In genomic region chr1:85122169-85122568, GRCh38 we compare ENCODE assay signal across 31 cellular contexts.
"Had no signal": no experiment of that assay in that cellular context is flagged by ENCODE, and none has a peak within 500 bp of the region (broad histone marks: within the 10 kb centered on the region; RNA-seq: fewer than 3 reads in every experiment).

No MANE protein-coding gene starts in this region.

- DNase-seq: activated CD4-positive, alpha-beta memory T cell treated with anti-CD3 and anti-CD28 coated beads for 36 hours; activated CD4-positive, alpha-beta T cell treated with anti-CD3 and anti-CD28 coated beads for 36 hours; activated CD4-positive, alpha-beta T cell treated with anti-CD3 and anti-CD28 coated beads, Interleukin-2, amount 10 ng/mL, durations not matched to agents 24 days and 14 days; activated CD4-positive, CD25-positive, alpha-beta regulatory T cell; activated CD4-positive, CD25-positive, alpha-beta regulatory T cell treated with anti-CD3 and anti-CD28 coated beads, Interleukin-2, amount 50 U/mL, for 72 hours; activated CD8-positive, alpha-beta memory T cell treated with anti-CD3 and anti-CD28 coated beads, Interleukin-2, amount 10 ng/mL, durations not matched to agents 7 days and 5 days; activated CD8-positive, alpha-beta memory T cell treated with anti-CD3 and anti-CD28 coated beads, Interleukin-2, amount 50 U/mL, for 4 hours; activated CD8-positive, alpha-beta T cell treated with anti-CD3 and anti-CD28 coated beads, Interleukin-2, amount 10 ng/mL, durations not matched to agents 7 days and 5 days; activated gamma-delta T cell; activated naive CD4-positive, alpha-beta T cell; activated naive CD4-positive, alpha-beta T cell treated with anti-CD3 and anti-CD28 coated beads, Interleukin-2, amount 10 ng/mL, durations not matched to agents 7 days and 5 days; activated naive CD8-positive, alpha-beta T cell treated with anti-CD3 and anti-CD28 coated beads, Interleukin-2, amount 10 ng/mL, durations not matched to agents 7 days and 5 days; activated T-cell treated with anti-CD3 and anti-CD28 coated beads, Interleukin-2, amount 50 U/mL, for 1 hour; activated T-cell treated with anti-CD3 and anti-CD28 coated beads, Interleukin-2, amount 50 U/mL, for 48 hours; central memory CD4-positive, alpha-beta T cell; cerebellar nuclear complex; colonic mucosa; effector CD8-positive, alpha-beta T cell; head of caudate nucleus; T-helper 9 cell; WERI-Rb-1 had no signal

- FAIRE-seq: frontal cortex had no signal

- H3K9me3 Mint-ChIP-seq: activated CD4-positive, alpha-beta memory T cell treated with anti-CD3 and anti-CD28 coated beads for 36 hours; activated CD4-positive, alpha-beta T cell treated with anti-CD3 and anti-CD28 coated beads, Interleukin-2, amount 10 ng/mL, durations not matched to agents 24 days and 14 days; activated naive CD4-positive, alpha-beta T cell treated with anti-CD3 and anti-CD28 coated beads, Interleukin-2, amount 10 ng/mL, durations not matched to agents 7 days and 5 days; activated naive CD4-positive, alpha-beta T cell treated with anti-CD3 and anti-CD28 coated beads, Interleukin-2, amount 50 U/mL, for 72 hours; activated naive CD8-positive, alpha-beta T cell treated with anti-CD3 and anti-CD28 coated beads, Interleukin-2, amount 10 ng/mL, durations not matched to agents 7 days and 5 days; activated T-helper 1 cell treated with anti-CD3 and anti-CD28 coated beads, Interleukin-12 subunit alpha, Interleukin-12 subunit beta, Interleukin-2, Interleukin-4 antibody, amounts not matched to agents 30 ng/mL and 10 ng/mL and 1 ng/mL, durations not matched to agents 14 hours and 24 hours and 36 hours; activated T-helper 2 cell treated with anti-CD3 and anti-CD28 coated beads, Interferon-gamma antibody, Interleukin-2, Interleukin-4, amounts not matched to agents 10 μg/mL and 5 μg/mL and 100 μg/mL, durations not matched to agents 14 hours and 24 hours and 36 hours; T-helper 1 cell treated with Interleukin-12 subunit alpha and Interleukin-12 subunit beta and Interleukin-4 antibody, amounts not matched to agents 30 μg/mL and 1 μg/mL, for 36 hours had no signal

- H3K36me3 Mint-ChIP-seq: activated CD4-positive, alpha-beta memory T cell treated with anti-CD3 and anti-CD28 coated beads for 36 hours; activated CD8-positive, alpha-beta memory T cell treated with anti-CD3 and anti-CD28 coated beads, Interleukin-2, amount 10 ng/mL, durations not matched to agents 7 days and 5 days; activated naive CD4-positive, alpha-beta T cell treated with anti-CD3 and anti-CD28 coated beads, Interleukin-2, amount 10 ng/mL, durations not matched to agents 7 days and 5 days; activated naive CD4-positive, alpha-beta T cell treated with anti-CD3 and anti-CD28 coated beads, Interleukin-2, amount 50 U/mL, for 72 hours; activated naive CD8-positive, alpha-beta T cell treated with anti-CD3 and anti-CD28 coated beads, Interleukin-2, amount 10 ng/mL, durations not matched to agents 7 days and 5 days; brain had no signal

- H3K27me3 ChIP-seq: ascending aorta, breast epithelium, cardiac muscle cell, colonic mucosa had no signal

- H3K9me3 ChIP-seq: ascending aorta, breast epithelium, colonic mucosa had no signal

- H3K27ac Mint-ChIP-seq: activated CD4-positive, alpha-beta memory T cell treated with anti-CD3 and anti-CD28 coated beads for 36 hours; activated CD4-positive, alpha-beta T cell treated with anti-CD3 and anti-CD28 coated beads for 36 hours; activated CD4-positive, alpha-beta T cell treated with anti-CD3 and anti-CD28 coated beads, Interleukin-2, amount 10 ng/mL, durations not matched to agents 24 days and 14 days; activated CD8-positive, alpha-beta memory T cell treated with anti-CD3 and anti-CD28 coated beads, Interleukin-2, amount 10 ng/mL, durations not matched to agents 7 days and 5 days; activated CD8-positive, alpha-beta T cell treated with anti-CD3 and anti-CD28 coated beads, Interleukin-2, amount 10 ng/mL, durations not matched to agents 7 days and 5 days; activated naive CD4-positive, alpha-beta T cell treated with anti-CD3 and anti-CD28 coated beads, Interleukin-2, amount 10 ng/mL, durations not matched to agents 7 days and 5 days; activated naive CD4-positive, alpha-beta T cell treated with anti-CD3 and anti-CD28 coated beads, Interleukin-2, amount 50 U/mL, for 72 hours; activated naive CD8-positive, alpha-beta T cell treated with anti-CD3 and anti-CD28 coated beads, Interleukin-2, amount 10 ng/mL, durations not matched to agents 7 days and 5 days; activated T-helper 1 cell treated with anti-CD3 and anti-CD28 coated beads, Interleukin-12 subunit alpha, Interleukin-12 subunit beta, Interleukin-2, Interleukin-4 antibody, amounts not matched to agents 30 ng/mL and 10 ng/mL and 1 ng/mL, durations not matched to agents 14 hours and 24 hours and 36 hours; activated T-helper 2 cell treated with anti-CD3 and anti-CD28 coated beads, Interferon-gamma antibody, Interleukin-2, Interleukin-4, amounts not matched to agents 10 μg/mL and 5 μg/mL and 100 μg/mL, durations not matched to agents 14 hours and 24 hours and 36 hours; brain; T-helper 1 cell treated with Interleukin-12 subunit alpha and Interleukin-12 subunit beta and Interleukin-4 antibody, amounts not matched to agents 30 μg/mL and 1 μg/mL, for 36 hours had no signal

- H3K4me3 Mint-ChIP-seq: activated CD4-positive, alpha-beta memory T cell treated with anti-CD3 and anti-CD28 coated beads for 36 hours; activated CD4-positive, alpha-beta T cell treated with anti-CD3 and anti-CD28 coated beads for 36 hours; activated CD4-positive, alpha-beta T cell treated with anti-CD3 and anti-CD28 coated beads, Interleukin-2, amount 10 ng/mL, durations not matched to agents 24 days and 14 days; activated CD8-positive, alpha-beta memory T cell treated with anti-CD3 and anti-CD28 coated beads, Interleukin-2, amount 10 ng/mL, durations not matched to agents 7 days and 5 days; activated CD8-positive, alpha-beta T cell treated with anti-CD3 and anti-CD28 coated beads, Interleukin-2, amount 10 ng/mL, durations not matched to agents 7 days and 5 days; activated naive CD4-positive, alpha-beta T cell treated with anti-CD3 and anti-CD28 coated beads, Interleukin-2, amount 10 ng/mL, durations not matched to agents 7 days and 5 days; activated naive CD8-positive, alpha-beta T cell treated with anti-CD3 and anti-CD28 coated beads, Interleukin-2, amount 10 ng/mL, durations not matched to agents 7 days and 5 days; activated T-helper 1 cell treated with anti-CD3 and anti-CD28 coated beads, Interleukin-12 subunit alpha, Interleukin-12 subunit beta, Interleukin-2, Interleukin-4 antibody, amounts not matched to agents 30 ng/mL and 10 ng/mL and 1 ng/mL, durations not matched to agents 14 hours and 24 hours and 36 hours; brain; T-helper 1 cell treated with Interleukin-12 subunit alpha and Interleukin-12 subunit beta and Interleukin-4 antibody, amounts not matched to agents 30 μg/mL and 1 μg/mL, for 36 hours had no signal

- H3K4me1 Mint-ChIP-seq: activated CD4-positive, alpha-beta T cell treated with anti-CD3 and anti-CD28 coated beads for 36 hours; activated CD4-positive, alpha-beta T cell treated with anti-CD3 and anti-CD28 coated beads, Interleukin-2, amount 10 ng/mL, durations not matched to agents 24 days and 14 days; activated CD8-positive, alpha-beta memory T cell treated with anti-CD3 and anti-CD28 coated beads, Interleukin-2, amount 10 ng/mL, durations not matched to agents 7 days and 5 days; activated naive CD4-positive, alpha-beta T cell treated with anti-CD3 and anti-CD28 coated beads, Interleukin-2, amount 10 ng/mL, durations not matched to agents 7 days and 5 days; activated naive CD8-positive, alpha-beta T cell treated with anti-CD3 and anti-CD28 coated beads, Interleukin-2, amount 10 ng/mL, durations not matched to agents 7 days and 5 days; brain had no signal

- H3K27ac ChIP-seq: ascending aorta, breast epithelium, cardiac muscle cell, colonic mucosa, WERI-Rb-1 had no signal

- H3K4me1 ChIP-seq: ascending aorta, breast epithelium, colonic mucosa had no signal

- H3K36me3 ChIP-seq: ascending aorta, breast epithelium, cardiac muscle cell, colonic mucosa, WERI-Rb-1 had no signal

- H3K27me3 Mint-ChIP-seq: activated CD4-positive, alpha-beta memory T cell treated with anti-CD3 and anti-CD28 coated beads for 36 hours; activated CD8-positive, alpha-beta memory T cell treated with anti-CD3 and anti-CD28 coated beads, Interleukin-2, amount 10 ng/mL, durations not matched to agents 7 days and 5 days; brain had no signal

- H3K4me3 ChIP-seq: ascending aorta, breast epithelium, cardiac muscle cell, colonic mucosa had no signal

- ATAC-seq: activated CD4-positive, alpha-beta T cell treated with anti-CD3 and anti-CD28 coated beads for 36 hours; activated CD8-positive, alpha-beta memory T cell treated with anti-CD3 and anti-CD28 coated beads, Interleukin-2, amount 10 ng/mL, durations not matched to agents 7 days and 5 days; activated CD8-positive, alpha-beta T cell treated with anti-CD3 and anti-CD28 coated beads, Interleukin-2, amount 10 ng/mL, durations not matched to agents 7 days and 5 days; activated naive CD4-positive, alpha-beta T cell treated with anti-CD3 and anti-CD28 coated beads, Interleukin-2, amount 50 U/mL, for 72 hours; esophagus mucosa had no signal
